36 cellular contexts compared by ENCODE assay signal in the genomic region with DNA sequence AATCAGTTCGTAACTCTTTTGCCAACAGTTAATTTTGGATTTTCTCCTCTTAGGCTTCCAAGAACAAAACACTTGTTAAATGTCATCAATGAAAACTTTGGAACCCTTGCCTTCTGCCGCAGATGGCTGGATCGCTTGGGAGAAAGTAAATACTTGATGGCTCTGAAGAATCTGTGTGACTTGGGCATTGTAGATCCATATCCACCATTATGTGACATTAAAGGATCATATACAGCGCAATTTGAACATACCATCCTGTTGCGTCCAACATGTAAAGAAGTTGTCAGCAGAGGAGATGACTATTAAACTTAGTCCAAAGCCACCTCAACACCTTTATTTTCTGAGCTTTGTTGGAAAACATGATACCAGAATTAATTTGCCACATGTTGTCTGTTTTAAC.
"Had no signal": no experiment of that assay in that cellular context is flagged by ENCODE, and none has a peak within 500 bp of the region (broad histone marks: within the 10 kb centered on the region; RNA-seq: fewer than 3 reads in every experiment).

No MANE protein-coding gene starts in this region.

- H3K27me3 ChIP-seq: adrenal gland, cardiac muscle cell had no signal

- H3K4me3 ChIP-seq: adrenal gland, cardiac muscle cell had no signal

- H3K27ac ChIP-seq: adrenal gland, cardiac muscle cell, VCaP had no signal

- H3K4me1 Mint-ChIP-seq: activated B cell treated with CpG ODN at 0.5 μM for 24 hours; activated T-helper 17 cell treated with anti-CD3 and anti-CD28 coated beads, Interleukin-2, amount 50 U/mL, for 72 hours; brain had no signal

- ATAC-seq: activated CD8-positive, alpha-beta T cell treated with anti-CD3 and anti-CD28 coated beads for 36 hours; activated naive CD4-positive, alpha-beta T cell treated with anti-CD3 and anti-CD28 coated beads, Interleukin-2, amount 50 U/mL, for 72 hours; activated T-cell treated with anti-CD3 and anti-CD28 coated beads, Interleukin-2, amount 50 U/mL, for 4 hours; activated T-cell treated with anti-CD3 and anti-CD28 coated beads, Interleukin-2, amount 50 U/mL, for 72 hours; activated T-helper 17 cell treated with anti-CD3 and anti-CD28 coated beads, Interleukin-2, amount 50 U/mL, for 72 hours had no signal

- H3K4me3 Mint-ChIP-seq: activated B cell treated with CpG ODN at 0.5 μM for 24 hours; activated CD4-positive, alpha-beta memory T cell treated with anti-CD3 and anti-CD28 coated beads for 36 hours; activated CD4-positive, alpha-beta T cell treated with anti-CD3 and anti-CD28 coated beads, Interleukin-2, amount 10 ng/mL, durations not matched to agents 24 days and 14 days; activated CD8-positive, alpha-beta T cell treated with anti-CD3 and anti-CD28 coated beads for 36 hours; activated naive CD4-positive, alpha-beta T cell treated with anti-CD3 and anti-CD28 coated beads for 36 hours; activated naive CD8-positive, alpha-beta T cell treated with anti-CD3 and anti-CD28 coated beads for 36 hours; activated T-cell treated with anti-CD3 and anti-CD28 coated beads, Interleukin-2, amount 50 U/mL, for 4 hours; activated T-cell treated with anti-CD3 and anti-CD28 coated beads, Interleukin-2, amount 50 U/mL, for 72 hours; activated T-helper 1 cell treated with anti-CD3 and anti-CD28 coated beads, Interleukin-12 subunit alpha, Interleukin-12 subunit beta, Interleukin-2, Interleukin-4 antibody, amounts not matched to agents 30 ng/mL and 10 ng/mL and 1 ng/mL, durations not matched to agents 14 hours and 24 hours and 36 hours; activated T-helper 17 cell treated with anti-CD3 and anti-CD28 coated beads, Interleukin-2, amount 50 U/mL, for 72 hours; brain; T-helper 1 cell treated with Interleukin-12 subunit alpha and Interleukin-12 subunit beta and Interleukin-4 antibody, amounts not matched to agents 30 μg/mL and 1 μg/mL, for 36 hours; T-helper 2 cell treated with Interferon-gamma antibody and Interleukin-4, amounts not matched to agents 5 μg/mL and 100 μg/mL, for 36 hours had no signal

- FAIRE-seq: bronchial epithelial cell, TTC549 had no signal

- DNase-seq: activated B cell treated with CpG ODN at 0.5 μM for 24 hours; activated CD4-positive, alpha-beta memory T cell treated with anti-CD3 and anti-CD28 coated beads for 36 hours; activated CD4-positive, alpha-beta T cell treated with anti-CD3 and anti-CD28 coated beads for 4 hours; activated CD4-positive, alpha-beta T cell treated with anti-CD3 and anti-CD28 coated beads, Interleukin-2, amount 10 ng/mL, durations not matched to agents 24 days and 14 days; activated CD4-positive, alpha-beta T cell treated with anti-CD3 and anti-CD28 coated beads, Interleukin-2, amount 50 U/mL, for 1 hour; activated CD4-positive, alpha-beta T cell treated with anti-CD3 and anti-CD28 coated beads, Interleukin-2, amount 50 U/mL, for 4 hours; activated CD4-positive, CD25-positive, alpha-beta regulatory T cell treated with anti-CD3 and anti-CD28 coated beads, Interleukin-2, amount 50 U/mL, for 72 hours; activated CD8-positive, alpha-beta memory T cell treated with anti-CD3 and anti-CD28 coated beads, Interleukin-2, amount 50 U/mL, for 4 hours; activated CD8-positive, alpha-beta T cell treated with anti-CD3 and anti-CD28 coated beads for 36 hours; activated effector memory CD4-positive, alpha-beta T cell treated with anti-CD3 and anti-CD28 coated beads, Interleukin-2, amount 50 U/mL, for 16 hours; activated gamma-delta T cell treated with Interleukin-2 at 50 U/mL for 16 hours; activated naive CD4-positive, alpha-beta T cell; activated naive CD4-positive, alpha-beta T cell treated with anti-CD3 and anti-CD28 coated beads for 36 hours; activated naive CD4-positive, alpha-beta T cell treated with anti-CD3 and anti-CD28 coated beads, Interleukin-2, amount 50 U/mL, for 16 hours; activated naive CD8-positive, alpha-beta T cell treated with anti-CD3 and anti-CD28 coated beads for 36 hours; activated T-cell treated with anti-CD3 and anti-CD28 coated beads for 4 hours; activated T-cell treated with anti-CD3 and anti-CD28 coated beads, Interleukin-2, amount 50 U/mL, for 1 hour; activated T-cell treated with anti-CD3 and anti-CD28 coated beads, Interleukin-2, amount 50 U/mL, for 4 hours; activated T-cell treated with anti-CD3 and anti-CD28 coated beads, Interleukin-2, amount 50 U/mL, for 72 hours; adrenal gland; amniotic stem cell; aorta; central memory CD4-positive, alpha-beta T cell; T-helper 1 cell; T-helper 2 cell; T-helper 9 cell had no signal

- H3K27me3 Mint-ChIP-seq: activated B cell treated with CpG ODN at 0.5 μM for 24 hours; activated CD4-positive, alpha-beta memory T cell treated with anti-CD3 and anti-CD28 coated beads for 36 hours; activated CD4-positive, alpha-beta T cell treated with anti-CD3 and anti-CD28 coated beads, Interleukin-2, amount 10 ng/mL, durations not matched to agents 24 days and 14 days; activated CD8-positive, alpha-beta T cell treated with anti-CD3 and anti-CD28 coated beads for 36 hours; activated naive CD8-positive, alpha-beta T cell treated with anti-CD3 and anti-CD28 coated beads for 36 hours; activated T-helper 17 cell treated with anti-CD3 and anti-CD28 coated beads, Interleukin-2, amount 50 U/mL, for 72 hours; brain had no signal

- H3K27ac Mint-ChIP-seq: activated B cell treated with CpG ODN at 0.5 μM for 24 hours; activated CD4-positive, alpha-beta memory T cell treated with anti-CD3 and anti-CD28 coated beads for 36 hours; activated CD4-positive, alpha-beta T cell treated with anti-CD3 and anti-CD28 coated beads, Interleukin-2, amount 10 ng/mL, durations not matched to agents 24 days and 14 days; activated naive CD4-positive, alpha-beta T cell treated with anti-CD3 and anti-CD28 coated beads for 36 hours; activated naive CD4-positive, alpha-beta T cell treated with anti-CD3 and anti-CD28 coated beads, Interleukin-2, amount 50 U/mL, for 72 hours; activated naive CD8-positive, alpha-beta T cell treated with anti-CD3 and anti-CD28 coated beads for 36 hours; activated T-cell treated with anti-CD3 and anti-CD28 coated beads, Interleukin-2, amount 50 U/mL, for 72 hours; activated T-helper 1 cell treated with anti-CD3 and anti-CD28 coated beads, Interleukin-12 subunit alpha, Interleukin-12 subunit beta, Interleukin-2, Interleukin-4 antibody, amounts not matched to agents 30 ng/mL and 10 ng/mL and 1 ng/mL, durations not matched to agents 14 hours and 24 hours and 36 hours; activated T-helper 17 cell treated with anti-CD3 and anti-CD28 coated beads, Interleukin-2, amount 50 U/mL, for 72 hours; T-helper 1 cell treated with Interleukin-12 subunit alpha and Interleukin-12 subunit beta and Interleukin-4 antibody, amounts not matched to agents 30 μg/mL and 1 μg/mL, for 36 hours; T-helper 2 cell treated with Interferon-gamma antibody and Interleukin-4, amounts not matched to agents 5 μg/mL and 100 μg/mL, for 36 hours had no signal

- H3K9me3 Mint-ChIP-seq: activated B cell treated with CpG ODN at 0.5 μM for 24 hours; activated CD4-positive, alpha-beta memory T cell treated with anti-CD3 and anti-CD28 coated beads for 36 hours; activated CD4-positive, alpha-beta T cell treated with anti-CD3 and anti-CD28 coated beads, Interleukin-2, amount 10 ng/mL, durations not matched to agents 24 days and 14 days; activated CD8-positive, alpha-beta T cell treated with anti-CD3 and anti-CD28 coated beads for 36 hours; activated naive CD4-positive, alpha-beta T cell treated with anti-CD3 and anti-CD28 coated beads for 36 hours; activated naive CD4-positive, alpha-beta T cell treated with anti-CD3 and anti-CD28 coated beads, Interleukin-2, amount 50 U/mL, for 72 hours; activated naive CD8-positive, alpha-beta T cell treated with anti-CD3 and anti-CD28 coated beads for 36 hours; activated T-cell treated with anti-CD3 and anti-CD28 coated beads, Interleukin-2, amount 50 U/mL, for 4 hours; activated T-cell treated with anti-CD3 and anti-CD28 coated beads, Interleukin-2, amount 50 U/mL, for 72 hours; activated T-helper 1 cell treated with anti-CD3 and anti-CD28 coated beads, Interleukin-12 subunit alpha, Interleukin-12 subunit beta, Interleukin-2, Interleukin-4 antibody, amounts not matched to agents 30 ng/mL and 10 ng/mL and 1 ng/mL, durations not matched to agents 14 hours and 24 hours and 36 hours; activated T-helper 17 cell treated with anti-CD3 and anti-CD28 coated beads, Interleukin-2, amount 50 U/mL, for 72 hours; brain; T-helper 1 cell treated with Interleukin-12 subunit alpha and Interleukin-12 subunit beta and Interleukin-4 antibody, amounts not matched to agents 30 μg/mL and 1 μg/mL, for 36 hours; T-helper 2 cell treated with Interferon-gamma antibody and Interleukin-4, amounts not matched to agents 5 μg/mL and 100 μg/mL, for 36 hours had no signal

- H3K9me3 ChIP-seq: adrenal gland had no signal
